ENCODE assay signal across 9 cellular contexts in genomic region chr1:24481098-24481497, GRCh38.
A peak's percentile ranks its signal among the peaks of the same experiment; 100 is the strongest.
DNase-seq lines count a peak whose midpoint lies in the region; ATAC-seq lines count a peak whose summit lies in the region.
"Had no signal": no experiment of that assay in that cellular context is flagged by ENCODE, and none has a peak within 500 bp of the region (broad histone marks: within the 10 kb centered on the region; RNA-seq: fewer than 3 reads in every experiment).

No MANE protein-coding gene starts in this region.

- DNase-seq in GM19238 (ENCODE audit: insufficient read length, low spot score), result peak; percentile 57
- DNase-seq in OCI-M1 (lab: John Stamatoyannopoulos, UW), result peak; percentile 57
- peak; percentile 82 for DNase-seq in activated naive CD4-positive, alpha-beta T cell treated with anti-CD3 and anti-CD28 coated beads, Interleukin-2, amount 10 ng/mL, durations not matched to agents 7 days and 5 days
- peak; percentile 76 for DNase-seq in stimulated activated CD4-positive, alpha-beta T cell treated with anti-CD3 and anti-CD28 coated beads, Interleukin-15, amount 100 ng/mL, for 24 hours
- no peak for DNase-seq in NCI-H128 (lab: John Stamatoyannopoulos, UW; ENCODE audit: unreplicated experiment)
- no peak for DNase-seq in GM03348 (ENCODE audit: low spot score)
- DNase-seq in LoVo (ENCODE audit: low spot score), result no peak

- peaks cover 36% of the 10 kb centered on the region for H3K36me3 Mint-ChIP-seq in activated naive CD4-positive, alpha-beta T cell treated with anti-CD3 and anti-CD28 coated beads, Interleukin-2, amount 10 ng/mL, durations not matched to agents 7 days and 5 days

- no peak for ATAC-seq in HG02571 (IDR thresholded peaks at IDR 0.05; ENCODE audit: unreplicated experiment)

- H3K9me3 Mint-ChIP-seq in activated naive CD4-positive, alpha-beta T cell treated with anti-CD3 and anti-CD28 coated beads, Interleukin-2, amount 10 ng/mL, durations not matched to agents 7 days and 5 days, result peaks cover 5% of the 10 kb centered on the region
- H3K9me3 Mint-ChIP-seq: nephron had no signal

- H3K27ac Mint-ChIP-seq in activated naive CD4-positive, alpha-beta T cell treated with anti-CD3 and anti-CD28 coated beads, Interleukin-2, amount 10 ng/mL, durations not matched to agents 7 days and 5 days, result peak overlapping the region; percentile 98
- H3K27ac Mint-ChIP-seq: nephron had no signal

- CTCF ChIA-PET in activated naive CD4-positive, alpha-beta T cell treated with anti-CD3 and anti-CD28 coated beads, Interleukin-2, amount 10 ng/mL, durations not matched to agents 7 days and 5 days (lab: Charles Lee), result interaction anchor here (0.6 to 4.7 kb wide), 7 partner anchors 20 to 1750 kb away, joined by 3 to 40 read pairs (median 4); partner anchors contain the start of genes NIPAL3 and RCAN3

- H3K4me1 Mint-ChIP-seq in activated naive CD4-positive, alpha-beta T cell treated with anti-CD3 and anti-CD28 coated beads, Interleukin-2, amount 10 ng/mL, durations not matched to agents 7 days and 5 days, result peaks cover 70% of the 10 kb centered on the region
- H3K4me1 Mint-ChIP-seq: nephron had no signal

- peak overlapping the region; percentile 64 for H3K4me3 Mint-ChIP-seq in activated naive CD4-positive, alpha-beta T cell treated with anti-CD3 and anti-CD28 coated beads, Interleukin-2, amount 10 ng/mL, durations not matched to agents 7 days and 5 days
- H3K4me3 Mint-ChIP-seq: nephron had no signal

- H3K27me3 Mint-ChIP-seq in activated naive CD4-positive, alpha-beta T cell treated with anti-CD3 and anti-CD28 coated beads, Interleukin-2, amount 10 ng/mL, durations not matched to agents 7 days and 5 days, result no peaks in the 10 kb centered on the region

Comparison
In these comparisons a context has a peak if more than half of its experiments do, and no peak if none do; other contexts are left out.
1. DNase-seq: peak in GM19238 (single experiment), OCI-M1 (single experiment), activated naive CD4-positive, alpha-beta T cell treated with anti-CD3 and anti-CD28 coated beads, Interleukin-2, amount 10 ng/mL, durations not matched to agents 7 days and 5 days (single experiment) and stimulated activated CD4-positive, alpha-beta T cell treated with anti-CD3 and anti-CD28 coated beads, Interleukin-15, amount 100 ng/mL, for 24 hours (single experiment); none in NCI-H128 (single experiment), GM03348 (single experiment) and LoVo (single experiment).